1 cellular context compared by ENCODE assay signal in the genomic region with DNA sequence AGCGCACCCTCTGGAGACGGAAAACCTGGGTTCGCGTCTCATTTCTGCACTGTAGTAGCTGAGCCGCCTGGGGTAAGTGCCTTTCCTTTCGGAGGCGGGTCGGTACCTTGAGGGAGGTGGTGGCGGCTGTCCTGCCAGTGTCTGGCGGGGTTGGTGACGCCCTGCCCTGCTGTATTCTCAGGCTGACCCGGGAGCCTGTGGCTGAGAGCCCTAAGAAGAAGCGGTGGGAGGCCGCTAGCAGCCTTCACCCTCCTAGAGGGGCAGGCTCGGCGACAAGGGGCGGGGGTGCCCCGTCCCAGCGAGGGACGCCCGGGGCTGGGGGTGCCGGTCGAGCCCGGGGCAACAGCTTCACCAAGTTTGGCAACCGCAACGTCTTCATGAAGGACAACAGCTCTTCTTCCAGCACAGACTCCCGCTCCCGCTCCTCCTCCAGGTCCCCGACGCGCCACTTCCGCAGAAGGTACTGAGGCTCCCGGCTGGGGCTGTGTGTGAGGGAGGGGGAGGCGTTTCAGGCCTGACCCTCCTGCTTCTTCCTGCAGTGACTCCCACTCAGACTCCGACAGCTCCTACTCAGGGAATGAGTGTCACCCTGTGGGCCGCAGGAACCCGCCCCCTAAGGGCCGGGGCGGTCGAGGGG.
A peak's percentile ranks its signal among the peaks of the same experiment; 100 is the strongest.
TF ChIP-seq lines count a peak whose summit lies in the region.

No MANE protein-coding gene starts in this region.

TF ChIP-seq in GM12878, 131 proteins besides CTCF, POLR2A, EP300 and RAD21:
- peak; percentile 24; the same call in 1 of the 2 replicates for TF ChIP-seq POLR2AphosphoS5 (IDR thresholded peaks at IDR 0.05; ENCODE audit: low read length)
- no peak for TF ChIP-seq SMAD1 (IDR thresholded peaks at IDR 0.05; ENCODE audit: low read depth, partially characterized antibody)
TF ChIP-seq in GM12878: peak in this region for 1.
